In genomic region chr21:46064870-46065214, GRCh38 we compare ENCODE assay signal across 11 cellular contexts. TPM values are rescaled to one million over a fixed set of nuclear protein-coding genes. Genes with fewer than 3 reads are reported as not detected.
DNase-seq lines count a peak whose midpoint lies in the region; ATAC-seq and TF ChIP-seq lines count a peak whose summit lies in the region.
"Had no signal": no experiment of that assay in that cellular context is flagged by ENCODE, and none has a peak within 500 bp of the region (broad histone marks: within the 10 kb centered on the region; RNA-seq: fewer than 3 reads in every experiment).

No MANE protein-coding gene starts in this region.

- no peaks in the 10 kb centered on the region for H3K36me3 Mint-ChIP-seq in activated T-helper 2 cell treated with anti-CD3 and anti-CD28 coated beads, Interferon-gamma antibody, Interleukin-2, Interleukin-4, amounts not matched to agents 10 μg/mL and 5 μg/mL and 100 μg/mL, durations not matched to agents 14 hours and 24 hours and 36 hours (ENCODE audit: low read depth)

- ATAC-seq in right lobe of liver (peak in 2 of 4 donors; percentile 17 to 28), gastrocnemius medialis (no peak), GM19397 (IDR thresholded peaks at IDR 0.05; ENCODE audit: unreplicated experiment) (no peak)

- H3K9ac ChIP-seq in BLaER1: no peak overlapping the region

- no CpG with 5 or more reads among the region's 13 CpGs for WGBS in right lobe of liver (ENCODE audit: insufficient coverage, low coverage, low lambda C conversion rate, missing lambda C conversion rate)

- no peaks in the 10 kb centered on the region for H3K36me3 ChIP-seq in BLaER1
- no peaks in the 10 kb centered on the region for H3K36me3 ChIP-seq in right lobe of liver
- H3K36me3 ChIP-seq in gastrocnemius medialis: no peaks in the 10 kb centered on the region

- no peaks in the 10 kb centered on the region for H4K20me1 ChIP-seq in BLaER1

- in situ Hi-C loops in gastrocnemius medialis (cut with MboI; ENCODE audit: low sequenced_read_pairs in 4 of 4): no loop called here

- peak overlapping the region; percentile 95 for H3K4me2 ChIP-seq in BLaER1

- peaks cover 14% of the 10 kb centered on the region for H3K4me1 Mint-ChIP-seq in activated T-helper 2 cell treated with anti-CD3 and anti-CD28 coated beads, Interferon-gamma antibody, Interleukin-2, Interleukin-4, amounts not matched to agents 10 μg/mL and 5 μg/mL and 100 μg/mL, durations not matched to agents 14 hours and 24 hours and 36 hours (ENCODE audit: low read depth)

- intact Hi-C loops in activated T-helper 2 cell treated with anti-CD3 and anti-CD28 coated beads, Interferon-gamma antibody, Interleukin-2, Interleukin-4, amounts not matched to agents 10 μg/mL and 5 μg/mL and 100 μg/mL, durations not matched to agents 14 hours and 24 hours and 36 hours (cut with micrococcal nuclease): no loop called here
- intact Hi-C loops in right lobe of liver (cut with DNase I) (loop anchor here in 1 of 2 donors (10.0 kb wide), 1 partner anchor 60 kb away; no protein-coding TSS in a partner anchor), gastrocnemius medialis (cut with DNase I; ENCODE audit: low total_unique reads) (no loop called here)

- H3K27me3 Mint-ChIP-seq in activated T-helper 2 cell treated with anti-CD3 and anti-CD28 coated beads, Interferon-gamma antibody, Interleukin-2, Interleukin-4, amounts not matched to agents 10 μg/mL and 5 μg/mL and 100 μg/mL, durations not matched to agents 14 hours and 24 hours and 36 hours (ENCODE audit: low read depth): peaks cover 5% of the 10 kb centered on the region

- peaks cover 27% of the 10 kb centered on the region for H3K9me3 ChIP-seq in BLaER1
- no peaks in the 10 kb centered on the region for H3K9me3 ChIP-seq in right lobe of liver
- no peaks in the 10 kb centered on the region for H3K9me3 ChIP-seq in gastrocnemius medialis

- H3K4me3 ChIP-seq in BLaER1 (peak overlapping the region; percentile 41; the same call in 1 of the 2 replicates), right lobe of liver (no peak overlapping the region), gastrocnemius medialis (no peak overlapping the region)

- no peak for TF ChIP-seq CTCF in right lobe of liver (IDR thresholded peaks at IDR 0.05)
- no peak for TF ChIP-seq CTCF in gastrocnemius medialis (IDR thresholded peaks at IDR 0.05 in 4 of 5, conservative IDR thresholded peaks at IDR 0.05 in 1 of 5)

- H3K27ac ChIP-seq in BLaER1 (no peak overlapping the region), right lobe of liver (peak overlapping the region in 1 of 3 donors; percentile 59), gastrocnemius medialis (peak overlapping the region; percentile 67 to 78 (median 74))

- 0 out of 2 replicates have a peak, but pooled peaks cover 5% of the 10 kb centered on the region for H3K27me3 ChIP-seq in BLaER1
- H3K27me3 ChIP-seq in right lobe of liver: no peaks in the 10 kb centered on the region
- peaks cover 37 to 51% (median 44%) of the 10 kb centered on the region in 3 donors for H3K27me3 ChIP-seq in gastrocnemius medialis

- no peak overlapping the region for H3K4me3 Mint-ChIP-seq in activated T-helper 2 cell treated with anti-CD3 and anti-CD28 coated beads, Interferon-gamma antibody, Interleukin-2, Interleukin-4, amounts not matched to agents 10 μg/mL and 5 μg/mL and 100 μg/mL, durations not matched to agents 14 hours and 24 hours and 36 hours (ENCODE audit: low read depth)

- no peak overlapping the region for H3K27ac Mint-ChIP-seq in activated T-helper 2 cell treated with anti-CD3 and anti-CD28 coated beads, Interferon-gamma antibody, Interleukin-2, Interleukin-4, amounts not matched to agents 10 μg/mL and 5 μg/mL and 100 μg/mL, durations not matched to agents 14 hours and 24 hours and 36 hours

- H3K4me1 ChIP-seq in BLaER1: peaks cover 44% of the 10 kb centered on the region
- H3K4me1 ChIP-seq in right lobe of liver: no peaks in the 10 kb centered on the region
- H3K4me1 ChIP-seq in gastrocnemius medialis: peaks cover 0 to 4% of the 10 kb centered on the region in 2 donors

- peak; percentile 3 for DNase-seq in activated T-helper 2 cell treated with anti-CD3 and anti-CD28 coated beads, Interferon-gamma antibody, Interleukin-2, Interleukin-4, amounts not matched to agents 10 μg/mL and 5 μg/mL and 100 μg/mL, durations not matched to agents 14 hours and 24 hours and 36 hours (ENCODE audit: low spot score)
- peak in 2 of 3 donors; percentile 44 to 53 for DNase-seq in right lobe of liver
- no peak for DNase-seq in gastrocnemius medialis
- no peak for DNase-seq in activated CD4-positive, CD25-positive, alpha-beta regulatory T cell (lab: John Stamatoyannopoulos, UW)
- no peak for DNase-seq in HUDEP-2 (lab: John Stamatoyannopoulos, UW; ENCODE audit: unreplicated experiment in 76 of 76)
- DNase-seq in cerebellum (ENCODE audit: low spot score): no peak
- DNase-seq: NCI-H1436; NCI-H82; stimulated activated CD4-positive, alpha-beta T cell treated with anti-CD3 and anti-CD28 coated beads, Interleukin-12 subunit alpha, Interleukin-12 subunit beta, amount 100 ng/mL, for 4 hours had no signal

- peaks cover 15% of the 10 kb centered on the region for H3K9me3 Mint-ChIP-seq in activated T-helper 2 cell treated with anti-CD3 and anti-CD28 coated beads, Interferon-gamma antibody, Interleukin-2, Interleukin-4, amounts not matched to agents 10 μg/mL and 5 μg/mL and 100 μg/mL, durations not matched to agents 14 hours and 24 hours and 36 hours

- TF ChIP-seq POLR2A in right lobe of liver (IDR thresholded peaks at IDR 0.05): no peak
- TF ChIP-seq POLR2A in gastrocnemius medialis (IDR thresholded peaks at IDR 0.05): no peak

RNA-seq across cellular contexts. Expression of gene COL6A2, which starts 33.1 kb away (rescaled TPM):
- 2.2 TPM in 2 replicates for total RNA-seq in activated T-helper 2 cell treated with anti-CD3 and anti-CD28 coated beads, Interferon-gamma antibody, Interleukin-2, Interleukin-4, amounts not matched to agents 10 μg/mL and 5 μg/mL and 100 μg/mL, durations not matched to agents 14 hours and 24 hours and 36 hours
- 10 to 100 TPM; 17.3 to 81.7 (median 38.4) TPM for total RNA-seq in right lobe of liver
- 100 to 1,000 TPM in 2 of 4 donors, 10 to 100 TPM in 2; 44.0 to 141 (median 88.4) TPM for total RNA-seq in gastrocnemius medialis
- total RNA-seq in cerebellum: 60.3 TPM

Comparison
In these comparisons a context has a peak if more than half of its experiments do, and no peak if none do; other contexts are left out.
1. DNase-seq: peak in activated T-helper 2 cell treated with anti-CD3 and anti-CD28 coated beads, Interferon-gamma antibody, Interleukin-2, Interleukin-4, amounts not matched to agents 10 μg/mL and 5 μg/mL and 100 μg/mL, durations not matched to agents 14 hours and 24 hours and 36 hours (single experiment) and right lobe of liver (2 of 3); none in gastrocnemius medialis (0 of 2), activated CD4-positive, CD25-positive, alpha-beta regulatory T cell (0 of 4), HUDEP-2 (0 of 76) and cerebellum (single experiment).